In the genomic region with DNA sequence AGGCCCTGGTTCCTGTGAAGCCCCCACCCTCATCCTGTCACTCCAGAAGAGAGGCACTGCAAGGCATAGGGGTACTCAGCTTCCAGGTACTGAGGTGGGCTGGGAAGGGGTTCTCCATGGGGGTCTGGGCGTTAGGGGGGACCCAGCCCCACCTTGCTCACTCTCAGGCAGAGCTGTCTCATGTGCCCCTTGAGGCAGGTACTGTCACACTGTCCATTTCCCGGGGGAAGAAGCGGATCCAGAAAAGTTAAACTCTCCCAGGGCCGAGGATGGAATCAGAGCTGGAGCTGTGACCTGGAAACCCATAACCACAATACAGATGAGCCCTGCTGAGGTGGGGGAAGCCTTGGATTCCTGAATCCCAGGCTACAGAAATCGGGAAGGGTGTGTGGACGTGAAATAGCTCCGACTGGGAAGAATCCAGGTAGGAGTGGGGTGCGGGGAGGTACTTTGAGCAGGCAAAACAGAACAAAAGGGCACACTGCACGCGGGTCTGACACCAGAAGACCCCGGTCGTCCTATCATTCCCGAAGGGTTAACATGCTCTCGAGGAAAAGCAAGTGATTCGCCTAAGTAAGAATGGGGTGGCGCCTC, we compare ENCODE assay signal across 8 cellular contexts. TPM values are rescaled to one million over a fixed set of nuclear protein-coding genes. Genes with fewer than 3 reads are reported as not detected.
DNase-seq lines count a peak whose midpoint lies in the region; ATAC-seq and TF ChIP-seq lines count a peak whose summit lies in the region.

No MANE protein-coding gene starts in this region.

- H3K9me3 Mint-ChIP-seq in activated B cell treated with CpG ODN at 0.5 μM for 24 hours, result no peaks in the 10 kb centered on the region
- no peaks in the 10 kb centered on the region for H3K9me3 Mint-ChIP-seq in stimulated activated memory B cell treated with anti-CD40 and anti-IgM and Interleukin-4, amounts not matched to agents 10 μg/mL and 1 μg/mL and 100 μg/mL, for 72 hours

- peaks cover 7% of the 10 kb centered on the region; the same call in 1 of the 2 replicates for H3K36me3 ChIP-seq in iPS DF 6.9 (ENCODE audit: control insufficient read depth, insufficient read depth, low read length)

- H3K27ac ChIP-seq in iPS DF 6.9 (ENCODE audit: low read length), result no peak overlapping the region

- no peaks in the 10 kb centered on the region for H3K9me3 ChIP-seq in iPS DF 6.9 (ENCODE audit: control insufficient read depth, insufficient read depth, low read length)

- no CpG with 5 or more reads among the region's 16 CpGs for WGBS in iPS DF 6.9 (ENCODE audit: insufficient coverage, insufficient read length)

- ATAC-seq in activated B cell treated with CpG ODN at 0.5 μM for 24 hours (ENCODE audit: low read depth), result no peak
- ATAC-seq in stimulated activated memory B cell treated with anti-CD40 and anti-IgM and Interleukin-4, amounts not matched to agents 10 μg/mL and 1 μg/mL and 100 μg/mL, for 72 hours, result no peak
- ATAC-seq in HG03280 (IDR thresholded peaks at IDR 0.05; ENCODE audit: unreplicated experiment), result no peak
- no peak for ATAC-seq in GM21515 (IDR thresholded peaks at IDR 0.05; ENCODE audit: unreplicated experiment)

- H3K4me3 ChIP-seq in iPS DF 6.9 (ENCODE audit: low read length), result peak overlapping the region; percentile 78; the same call in 1 of the 2 replicates

- peak overlapping the region; percentile 96 for H3K27ac Mint-ChIP-seq in activated B cell treated with CpG ODN at 0.5 μM for 24 hours
- peak overlapping the region; percentile 96 for H3K27ac Mint-ChIP-seq in stimulated activated memory B cell treated with anti-CD40 and anti-IgM and Interleukin-4, amounts not matched to agents 10 μg/mL and 1 μg/mL and 100 μg/mL, for 72 hours

- CTCF ChIA-PET in activated B cell treated with CpG ODN at 0.5 μM for 24 hours (lab: Charles Lee), result interaction anchor here (3.0 kb wide), 1 partner anchor 21 kb away, joined by 9 read pairs; no protein-coding TSS in a partner anchor

- TF ChIP-seq CTCF in activated B cell treated with CpG ODN at 0.5 μM for 24 hours (IDR thresholded peaks at IDR 0.05), result no peak

- H3K27me3 ChIP-seq in iPS DF 6.9 (ENCODE audit: control insufficient read depth, insufficient read depth, low read length), result no peaks in the 10 kb centered on the region

- intact Hi-C loops in activated B cell treated with CpG ODN at 0.5 μM for 24 hours (cut with micrococcal nuclease), result loop anchor here (1.0 to 10.0 kb wide), 6 partner anchors 12 to 320 kb away; a partner anchor contains a TSS

- H3K4me1 Mint-ChIP-seq in activated B cell treated with CpG ODN at 0.5 μM for 24 hours, result peaks cover 24% of the 10 kb centered on the region
- peaks cover 41% of the 10 kb centered on the region for H3K4me1 Mint-ChIP-seq in stimulated activated memory B cell treated with anti-CD40 and anti-IgM and Interleukin-4, amounts not matched to agents 10 μg/mL and 1 μg/mL and 100 μg/mL, for 72 hours

- H3K36me3 Mint-ChIP-seq in activated B cell treated with CpG ODN at 0.5 μM for 24 hours (ENCODE audit: low read depth), result peaks cover 56% of the 10 kb centered on the region
- peaks cover 62% of the 10 kb centered on the region for H3K36me3 Mint-ChIP-seq in stimulated activated memory B cell treated with anti-CD40 and anti-IgM and Interleukin-4, amounts not matched to agents 10 μg/mL and 1 μg/mL and 100 μg/mL, for 72 hours

- no peaks in the 10 kb centered on the region for H3K27me3 Mint-ChIP-seq in activated B cell treated with CpG ODN at 0.5 μM for 24 hours
- no peaks in the 10 kb centered on the region for H3K27me3 Mint-ChIP-seq in stimulated activated memory B cell treated with anti-CD40 and anti-IgM and Interleukin-4, amounts not matched to agents 10 μg/mL and 1 μg/mL and 100 μg/mL, for 72 hours

- peak; percentile 82 for DNase-seq in NCI-H2171 treated with DMSO at 0.1 percent for 48 hours (lab: John Stamatoyannopoulos, UW)
- DNase-seq in NCI-H2171 (lab: John Stamatoyannopoulos, UW), result no peak
- DNase-seq in activated B cell treated with CpG ODN at 0.5 μM for 24 hours, result no peak
- no peak for DNase-seq in iPS DF 6.9 (ENCODE audit: low read depth, low spot score)
- DNase-seq in NCI-H2107 (lab: John Stamatoyannopoulos, UW), result no peak

- H3K4me1 ChIP-seq in iPS DF 6.9 (ENCODE audit: control insufficient read depth, insufficient read depth, low read length), result peaks cover 1% of the 10 kb centered on the region; the same call in 1 of the 2 replicates

- H3K4me3 Mint-ChIP-seq in activated B cell treated with CpG ODN at 0.5 μM for 24 hours, result peak overlapping the region; percentile 91
- peak overlapping the region; percentile 88 for H3K4me3 Mint-ChIP-seq in stimulated activated memory B cell treated with anti-CD40 and anti-IgM and Interleukin-4, amounts not matched to agents 10 μg/mL and 1 μg/mL and 100 μg/mL, for 72 hours

- POLR2A ChIA-PET in activated B cell treated with CpG ODN at 0.5 μM for 24 hours (lab: Charles Lee), result interaction anchor here (0.5 to 2.7 kb wide), 23 partner anchors 9 to 887 kb away, joined by 3 to 63 read pairs (median 5); a partner anchor contains a TSS

RNA-seq across cellular contexts. Expression of a gene that starts 0.5 kb away (rescaled TPM):
- 41.9 and 43.4 TPM in 2 replicates for total RNA-seq in activated B cell treated with CpG ODN at 0.5 μM for 24 hours

RNA-seq across cellular contexts. Expression of a gene that starts 11.4 kb away (rescaled TPM):
- 22.4 and 25.8 TPM in 2 replicates for total RNA-seq in activated B cell treated with CpG ODN at 0.5 μM for 24 hours

RNA-seq across cellular contexts. Expression of a gene that starts 31.1 kb away (rescaled TPM):
- 4.3 and 4.6 TPM in 2 replicates for total RNA-seq in activated B cell treated with CpG ODN at 0.5 μM for 24 hours

RNA-seq across cellular contexts. Expression of a gene that starts 49.9 kb away (rescaled TPM):
- total RNA-seq in activated B cell treated with CpG ODN at 0.5 μM for 24 hours, result 0.42 and 0.44 TPM in 2 replicates

RNA-seq across cellular contexts. Expression of a gene that starts 52.6 kb away (rescaled TPM):
- total RNA-seq in activated B cell treated with CpG ODN at 0.5 μM for 24 hours, result 121 and 135 TPM in 2 replicates
